In genomic region chr11:563066-563811, GRCh38 we compare ENCODE assay signal across 1 cellular context.
TF ChIP-seq lines count a peak whose summit lies in the region.

No MANE protein-coding gene starts in this region.

TF ChIP-seq in GM12878, 131 proteins besides CTCF, POLR2A, EP300 and RAD21:
- no peak for TF ChIP-seq MEF2B (IDR thresholded peaks at IDR 0.05; ENCODE audit: partially characterized antibody, poor library complexity, severe bottlenecking)
- no peak for TF ChIP-seq NFYA (IDR thresholded peaks at IDR 0.05; ENCODE audit: borderline replicate concordance, low read depth, low read length)
- peak; percentile 66; the same call in 1 of the 2 replicates for TF ChIP-seq POLR2AphosphoS2 (IDR thresholded peaks at IDR 0.05; ENCODE audit: low read depth, low read length)
- no peak for TF ChIP-seq TARDBP (IDR thresholded peaks at IDR 0.05; ENCODE audit: borderline replicate concordance)
- TF ChIP-seq ZNF217 (IDR thresholded peaks at IDR 0.05), result no peak
- no peak for TF ChIP-seq MXI1 (IDR thresholded peaks at IDR 0.05; ENCODE audit: low read depth, low read length)
- TF ChIP-seq ZBTB33 (IDR thresholded peaks at IDR 0.05), result no peak
